Comparison of ENCODE assay signal across 13 cellular contexts in the genomic region with DNA sequence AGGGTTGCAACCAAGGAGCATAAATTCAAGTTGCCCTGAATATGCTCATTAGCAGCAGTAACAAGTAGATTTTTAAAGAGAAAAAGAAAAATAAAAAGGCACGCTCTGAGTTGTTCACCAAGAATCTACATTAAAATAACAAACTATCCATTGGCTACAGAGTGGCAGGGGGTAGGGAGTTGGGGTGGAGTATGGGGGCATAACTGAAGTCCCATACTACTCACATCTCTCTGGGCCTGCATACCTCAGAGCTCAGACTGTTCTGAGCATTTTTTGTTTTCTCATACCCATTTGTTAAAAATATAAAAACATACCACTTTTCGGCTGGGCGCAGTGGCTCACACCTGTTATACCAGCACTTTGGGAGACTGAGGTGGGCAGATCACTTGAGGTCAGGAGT.
"Had no signal": no experiment of that assay in that cellular context is flagged by ENCODE, and none has a peak within 500 bp of the region (broad histone marks: within the 10 kb centered on the region; RNA-seq: fewer than 3 reads in every experiment).

No MANE protein-coding gene starts in this region.

- H3K36me3 ChIP-seq: SJSA1 had no signal

- H3K27me3 Mint-ChIP-seq: IgD-negative memory B cell had no signal

- H3K9me3 Mint-ChIP-seq: IgD-negative memory B cell had no signal

- H3K4me3 ChIP-seq: K562, SJSA1, SK-N-MC had no signal

- DNase-seq: NCI-H187, NCI-H2029, NCI-H2081 treated with DMSO at 0.1 percent for 48 hours, NCI-H510A, NCI-H774, Right ventricle myocardium superior, SIG-M5 had no signal

- H3K4me1 ChIP-seq: SJSA1 had no signal

- H3K4me3 Mint-ChIP-seq: IgD-negative memory B cell had no signal

- H3K27ac ChIP-seq: HL-60, KMS-11, SJSA1, SK-N-MC had no signal

- H3K4me2 ChIP-seq: KMS-11 had no signal

- H3K9me3 ChIP-seq: SJSA1 had no signal

- H3K27me3 ChIP-seq: SJSA1 had no signal

- H3K9ac ChIP-seq: KMS-11 had no signal
